Comparison of ENCODE assay signal across 11 cellular contexts in genomic region chr2:219344756-219345458, GRCh38. TPM values are rescaled to one million over a fixed set of nuclear protein-coding genes. Genes with fewer than 3 reads are reported as not detected.
DNase-seq lines count a peak whose midpoint lies in the region; ATAC-seq lines count a peak whose summit lies in the region.
"Had no signal": no experiment of that assay in that cellular context is flagged by ENCODE, and none has a peak within 500 bp of the region (broad histone marks: within the 10 kb centered on the region; RNA-seq: fewer than 3 reads in every experiment).

No MANE protein-coding gene starts in this region.

- ATAC-seq in HG02885 (IDR thresholded peaks at IDR 0.05; ENCODE audit: poor library complexity, unreplicated experiment) (no peak), HG02610 (IDR thresholded peaks at IDR 0.05; ENCODE audit: unreplicated experiment) (no peak), HG02870 (IDR thresholded peaks at IDR 0.05; ENCODE audit: unreplicated experiment) (no peak)
- ATAC-seq: Panc1 had no signal

- DNase-seq in DMS53 treated with DMSO at 0.1 percent for 48 hours (lab: John Stamatoyannopoulos, UW; ENCODE audit: unreplicated experiment) (peak; percentile 48), NCI-H2227 (lab: John Stamatoyannopoulos, UW; ENCODE audit: unreplicated experiment) (peak; percentile 59), cerebellum (ENCODE audit: low spot score) (peak; percentile 31), mesenteric fat pad (ENCODE audit: low spot score) (peak; percentile 43)
- no peak for DNase-seq in activated naive CD4-positive, alpha-beta T cell (lab: John Stamatoyannopoulos, UW)
- DNase-seq: activated gamma-delta T cell treated with Interleukin-2 at 50 U/mL for 16 hours, islet precursor cell had no signal

RNA-seq across cellular contexts. Expression of gene RESP18, which starts 12.4 kb away (rescaled TPM):
- total RNA-seq in cerebellum (1.1 TPM), mesenteric fat pad (not detected)

RNA-seq across cellular contexts. Expression of gene PTPRN, which starts 35.7 kb away (rescaled TPM):
- total RNA-seq in cerebellum (18.1 TPM), mesenteric fat pad (not detected)

RNA-seq across cellular contexts. Expression of gene DNPEP, which starts 42.8 kb away (rescaled TPM):
- total RNA-seq in cerebellum (15.0 TPM), mesenteric fat pad (78.6 TPM)

Comparison
In these comparisons a context has a peak if more than half of its experiments do, and no peak if none do; other contexts are left out.
1. DNase-seq: peak in DMS53 treated with DMSO at 0.1 percent for 48 hours (single experiment), NCI-H2227 (single experiment), cerebellum (single experiment) and mesenteric fat pad (single experiment); none in activated naive CD4-positive, alpha-beta T cell (0 of 4).
2. RNA of gene PTPRN, which starts 35.7 kb away (total RNA-seq): 18.1 TPM in cerebellum (single experiment); not detected in mesenteric fat pad (single experiment); every median in the first group is over 10 times any median in the second.